23 cellular contexts compared by ENCODE assay signal in the genomic region with DNA sequence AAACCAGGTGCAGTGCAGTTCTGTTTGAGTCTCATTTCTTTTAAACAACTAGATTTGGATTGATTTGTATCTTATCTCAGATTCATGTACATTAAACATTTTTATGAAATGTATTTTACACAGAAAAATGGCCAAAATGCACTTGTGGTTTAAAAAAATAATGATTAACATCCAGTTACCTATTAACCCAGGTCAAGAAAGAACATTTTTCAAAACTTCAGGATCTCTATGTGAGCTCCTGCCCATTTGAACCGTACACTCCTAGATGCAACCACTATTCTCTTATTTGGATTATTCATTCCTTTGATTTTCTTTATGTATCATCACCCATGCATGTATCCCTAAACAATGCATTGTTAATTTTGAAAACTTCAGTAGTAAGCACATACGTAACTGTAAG. TPM values are rescaled to one million over a fixed set of nuclear protein-coding genes. Genes with fewer than 3 reads are reported as not detected.
DNase-seq lines count a peak whose midpoint lies in the region; ATAC-seq, FAIRE-seq and TF ChIP-seq lines count a peak whose summit lies in the region.
"Had no signal": no experiment of that assay in that cellular context is flagged by ENCODE, and none has a peak within 500 bp of the region (broad histone marks: within the 10 kb centered on the region; RNA-seq: fewer than 3 reads in every experiment).

No MANE protein-coding gene starts in this region.

- H3K14ac ChIP-seq in mesenchymal stem cell (ENCODE audit: low read length in 2 of 2) = no peak overlapping the region

- WGBS in mesenchymal stem cell = 93% methylated on average over 1 of the region's 2 CpGs

- H3K4me3 ChIP-seq in kidney (ENCODE audit: low read length in 2 of 2) (no peak overlapping the region), mesenchymal stem cell (ENCODE audit: insufficient read depth in 1 of 2, low read depth in 1 of 2, low read length in 2 of 2) (no peak overlapping the region)

- H3K79me1 ChIP-seq in mesenchymal stem cell (replicated peaks; ENCODE audit: low read length, poor library complexity, severe bottlenecking) = peaks cover 10% of the 10 kb centered on the region

- intact Hi-C loops in CD4-positive, alpha-beta T cell (cut with DNase I, micrococcal nuclease) = no loop called here
- intact Hi-C loops in kidney (cut with DNase I) = no loop called here

- FAIRE-seq in kidney (lab: Jason Lieb, UNC) = peak; percentile 55

- H3K4me3 Mint-ChIP-seq in CD4-positive, alpha-beta T cell = no peak overlapping the region
- H3K4me3 Mint-ChIP-seq in immature natural killer cell = no peak overlapping the region
- H3K4me3 Mint-ChIP-seq: IgD-negative memory B cell had no signal

- no peaks in the 10 kb centered on the region for H3K27me3 ChIP-seq in CD4-positive, alpha-beta T cell (ENCODE audit: control insufficient read depth, insufficient read depth, low read length)
- H3K27me3 ChIP-seq in mesenchymal stem cell (ENCODE audit: control insufficient read depth in 1 of 2, insufficient read depth in 1 of 2, low read length in 2 of 2) = no peaks in the 10 kb centered on the region

- no peak overlapping the region for H2BK120ac ChIP-seq in mesenchymal stem cell (ENCODE audit: low read depth, low read length)

- H2BK12ac ChIP-seq in mesenchymal stem cell (ENCODE audit: low read length in 2 of 2) = no peak overlapping the region

- no peak overlapping the region for H2BK5ac ChIP-seq in mesenchymal stem cell (ENCODE audit: low read depth, low read length, poor library complexity, severe bottlenecking)

- H3K36me3 Mint-ChIP-seq in CD4-positive, alpha-beta T cell (ENCODE audit: low read depth) = peaks cover 92% of the 10 kb centered on the region
- H3K36me3 Mint-ChIP-seq in immature natural killer cell = peaks cover 5 to 34% (median 9%) of the 10 kb centered on the region in 3 donors

- no peak for ATAC-seq in CD4-positive, alpha-beta T cell (ENCODE audit: poor library complexity)
- ATAC-seq in GM19035 (IDR thresholded peaks at IDR 0.05; ENCODE audit: unreplicated experiment) = no peak
- ATAC-seq: HCT116, SK-N-SH treated with all-trans-retinoic acid at 6 μM for 48 hours had no signal

- TF ChIP-seq CTCF in CD4-positive, alpha-beta T cell (IDR thresholded peaks at IDR 0.05) = no peak
- no peak for TF ChIP-seq CTCF in kidney (IDR thresholded peaks at IDR 0.05; ENCODE audit: borderline replicate concordance, extremely low read depth, insufficient read depth)
- no peak for TF ChIP-seq CTCF in GM10248 (IDR thresholded peaks at IDR 0.05; ENCODE audit: control extremely low read depth, extremely low read depth, low read depth, missing control alignments)

- no peak overlapping the region for H3K4ac ChIP-seq in mesenchymal stem cell (ENCODE audit: low read depth in 1 of 2, low read length in 2 of 2)

- in situ Hi-C loops in ACHN (cut with HindIII; ENCODE audit: low pct_ligation_motif_present, low pct_unique_long_range_greater_than_20kb, low sequenced_read_pairs) = no loop called here

- H3K4me1 ChIP-seq in kidney (ENCODE audit: control insufficient read depth in 1 of 2, insufficient read depth in 1 of 2, low read depth in 1 of 2, low read length in 2 of 2) (peaks cover 2 to 5% of the 10 kb centered on the region in 2 donors), mesenchymal stem cell (ENCODE audit: control insufficient read depth, insufficient read depth, low read depth, low read length) (peaks cover 9% of the 10 kb centered on the region)

- H3K27ac Mint-ChIP-seq in CD4-positive, alpha-beta T cell = peak overlapping the region; percentile 3
- H3K27ac Mint-ChIP-seq in immature natural killer cell = no peak overlapping the region

- H3K27me3 Mint-ChIP-seq in CD4-positive, alpha-beta T cell = no peaks in the 10 kb centered on the region
- peaks cover 0 to 1% (median 0%) of the 10 kb centered on the region in 3 donors for H3K27me3 Mint-ChIP-seq in immature natural killer cell (ENCODE audit: low read depth in 3 of 3)
- H3K27me3 Mint-ChIP-seq: IgD-negative memory B cell had no signal

- H3K4me2 ChIP-seq in mesenchymal stem cell (ENCODE audit: low read length, poor library complexity, severe bottlenecking) = no peak overlapping the region

- H3K27ac ChIP-seq in CD4-positive, alpha-beta T cell (ENCODE audit: low read depth, low read length) = no peak overlapping the region
- H3K27ac ChIP-seq in kidney (ENCODE audit: low read depth in 2 of 2, low read length in 2 of 2) (no peak overlapping the region), mesenchymal stem cell (ENCODE audit: low read length, poor library complexity, severe bottlenecking) (peak overlapping the region; percentile 49)

- H2AK5ac ChIP-seq in mesenchymal stem cell (ENCODE audit: low read length, severe bottlenecking) = no peak overlapping the region

- peaks cover 66% of the 10 kb centered on the region for H3K4me1 Mint-ChIP-seq in CD4-positive, alpha-beta T cell (ENCODE audit: low read depth)
- H3K4me1 Mint-ChIP-seq in immature natural killer cell = peaks cover 29 to 69% of the 10 kb centered on the region in 2 donors

- H3K9me3 Mint-ChIP-seq in CD4-positive, alpha-beta T cell = no peaks in the 10 kb centered on the region
- H3K9me3 Mint-ChIP-seq in immature natural killer cell = no peaks in the 10 kb centered on the region
- H3K9me3 Mint-ChIP-seq: IgD-negative memory B cell had no signal

- no peak overlapping the region for H2AFZ ChIP-seq in mesenchymal stem cell (ENCODE audit: low read depth, low read length)

- no peak overlapping the region for H3K23ac ChIP-seq in mesenchymal stem cell (ENCODE audit: low read length in 2 of 2)

- H3K9ac ChIP-seq in kidney (ENCODE audit: low read length in 2 of 2) = no peak overlapping the region
- H3K9ac ChIP-seq in mesenchymal stem cell (ENCODE audit: low read length) = no peak overlapping the region

- H3K36me3 ChIP-seq in kidney (ENCODE audit: control insufficient read depth in 1 of 2, insufficient read depth in 2 of 2, low read length in 2 of 2) (peaks cover 0 to 4% of the 10 kb centered on the region in 2 donors), mesenchymal stem cell (ENCODE audit: control insufficient read depth in 1 of 2, insufficient read depth in 2 of 2, low read depth in 1 of 2, low read length in 2 of 2) (peaks cover 0 to 41% of the 10 kb centered on the region in 2 experiments)

- CTCF ChIA-PET in CD4-positive, alpha-beta T cell (lab: Charles Lee) = no interaction called here
- CTCF ChIA-PET in GM10248 (lab: Yijun Ruan, JAX) = interaction anchor here (1.6 kb wide), 1 partner anchor 11 kb away, joined by 3 read pairs; no protein-coding TSS in a partner anchor

- H4K8ac ChIP-seq in mesenchymal stem cell (ENCODE audit: low read length) = no peak overlapping the region

- no peak overlapping the region for H3K18ac ChIP-seq in mesenchymal stem cell (ENCODE audit: low read depth in 1 of 2, low read length in 2 of 2)

- peak; percentile 27 for DNase-seq in ACHN
- no peak for DNase-seq in CD4-positive, alpha-beta T cell
- no peak for DNase-seq in kidney
- DNase-seq in mesenchymal stem cell = no peak
- DNase-seq in GM10248 (ENCODE audit: extremely low spot score) = no peak
- DNase-seq in immature natural killer cell = no peak
- DNase-seq: AML-193; C1 segment of cervical spinal cord; EL; GF-D8; GOT3; MV-4-11; NCI-H1105 treated with DMSO at 0.1 percent for 48 hours; NCI-H2029 treated with DMSO at 0.1 percent for 48 hours; NCI-H226; NCI-H524; NCI-H774; NK-92 treated with Interleukin-12 subunit alpha and Interleukin-12 subunit beta, amount 100 ng/mL, for 24 hours; SIG-M5 had no signal

- no peaks in the 10 kb centered on the region for H3K9me3 ChIP-seq in CD4-positive, alpha-beta T cell (ENCODE audit: control insufficient read depth, low read length)
- H3K9me3 ChIP-seq in kidney (ENCODE audit: control insufficient read depth in 1 of 2, low read length in 2 of 2) (no peaks in the 10 kb centered on the region), mesenchymal stem cell (ENCODE audit: control insufficient read depth, low read length) (no peaks in the 10 kb centered on the region)

- POLR2A ChIA-PET in CD4-positive, alpha-beta T cell (lab: Charles Lee) = no interaction called here
- POLR2A ChIA-PET in GM10248 (lab: Yijun Ruan, JAX) = no interaction called here

- no peak overlapping the region for H4K91ac ChIP-seq in mesenchymal stem cell (ENCODE audit: low read length)

- no peak overlapping the region for H2BK15ac ChIP-seq in mesenchymal stem cell (ENCODE audit: low read depth, poor library complexity, severe bottlenecking)

RNA-seq across cellular contexts. Expression of gene RNF138, which starts 22.6 kb away (rescaled TPM):
- total RNA-seq in CD4-positive, alpha-beta T cell = 100 to 1,000 TPM; 177 to 184 TPM
- total RNA-seq in kidney = 30.6 TPM
- polyA plus RNA-seq in kidney (ENCODE audit: insufficient read depth, low read depth, low replicate concordance) (6.2 TPM), immature natural killer cell (10 to 100 TPM; 33.3 to 42.8 (median 38.2) TPM)
- 7.4 TPM for polyA plus RNA-seq in mesenchymal stem cell (2013, experiment 1 of 2)
- polyA plus RNA-seq in mesenchymal stem cell (2013, experiment 2 of 2) = 7.6 TPM
